Comparison of ENCODE assay signal across 8 cellular contexts in the genomic region with DNA sequence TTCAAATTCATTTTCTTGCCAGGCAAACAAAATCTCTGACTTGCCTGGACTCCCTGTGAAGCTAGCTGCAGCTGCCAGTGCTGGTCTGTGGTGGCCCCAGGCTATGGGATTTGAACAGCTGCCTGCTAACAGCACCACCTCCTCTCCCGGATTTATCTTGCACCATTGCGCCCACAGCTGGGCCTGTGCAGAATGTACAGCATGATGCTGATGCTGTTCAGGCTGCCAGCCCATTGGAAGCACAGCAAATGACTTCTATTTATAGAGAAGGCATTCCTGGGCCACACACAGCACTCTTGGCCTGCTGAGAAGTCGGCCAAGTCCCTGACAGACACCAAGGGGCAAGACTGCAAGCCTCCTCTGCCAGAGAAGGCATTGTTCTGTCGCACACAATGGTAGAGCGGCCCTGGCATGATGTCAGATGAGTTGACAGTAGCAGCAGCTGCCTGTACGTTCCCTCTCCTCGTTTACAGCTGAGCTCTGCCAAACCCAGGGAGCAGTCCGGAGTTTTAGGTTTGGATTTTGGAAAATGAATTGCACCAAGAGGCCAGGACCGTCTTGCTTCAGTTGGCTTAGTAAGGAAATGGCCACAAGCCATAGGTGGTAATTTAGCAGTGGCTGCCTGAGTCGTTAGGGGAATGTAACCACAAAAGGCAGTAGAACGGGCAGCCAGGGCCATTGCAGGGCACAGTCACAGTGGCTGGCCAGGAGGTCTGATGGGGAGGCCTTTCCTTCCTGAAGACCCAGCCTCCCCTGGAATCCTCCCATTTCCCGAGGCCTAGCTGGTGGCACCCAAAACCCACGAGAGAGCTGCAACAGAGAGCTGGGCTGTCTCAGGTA. TPM values are rescaled to one million over a fixed set of nuclear protein-coding genes. Genes with fewer than 3 reads are reported as not detected.
DNase-seq lines count a peak whose midpoint lies in the region; ATAC-seq and TF ChIP-seq lines count a peak whose summit lies in the region.

No MANE protein-coding gene starts in this region.

- peak; percentile 52 for TF ChIP-seq CTCF in AG10803 (conservative IDR thresholded peaks at IDR 0.05; ENCODE audit: low read length)

- ATAC-seq in SK-N-SH treated with all-trans-retinoic acid at 6 μM for 48 hours (peak; percentile 82), HG03354 (IDR thresholded peaks at IDR 0.05; ENCODE audit: poor library complexity, severe bottlenecking, unreplicated experiment) (no peak)

- no peak overlapping the region for H3K4me3 ChIP-seq in AG10803 (ENCODE audit: low read length)

- DNase-seq in AG10803 (ENCODE audit: low read depth) (peak; percentile 95), NCI-H1092 (lab: John Stamatoyannopoulos, UW) (peak; percentile 91), foreskin melanocyte (peak; percentile 98), renal cortical epithelial cell (ENCODE audit: low read depth) (peak; percentile 84)
- DNase-seq in stimulated activated CD4-positive, alpha-beta T cell treated with anti-CD3 and anti-CD28 coated beads, Interleukin-2, amount 100 ng/mL, for 48 hours = no peak
- DNase-seq in activated CD4-positive, alpha-beta T cell treated with anti-CD3 and anti-CD28 coated beads, Interleukin-2, amount 50 U/mL, for 48 hours = no peak

TF ChIP-seq in SK-N-SH treated with all-trans-retinoic acid at 6 μM for 48 hours, 23 proteins besides CTCF, POLR2A, EP300 and RAD21:
- TF ChIP-seq, protein P1, sequence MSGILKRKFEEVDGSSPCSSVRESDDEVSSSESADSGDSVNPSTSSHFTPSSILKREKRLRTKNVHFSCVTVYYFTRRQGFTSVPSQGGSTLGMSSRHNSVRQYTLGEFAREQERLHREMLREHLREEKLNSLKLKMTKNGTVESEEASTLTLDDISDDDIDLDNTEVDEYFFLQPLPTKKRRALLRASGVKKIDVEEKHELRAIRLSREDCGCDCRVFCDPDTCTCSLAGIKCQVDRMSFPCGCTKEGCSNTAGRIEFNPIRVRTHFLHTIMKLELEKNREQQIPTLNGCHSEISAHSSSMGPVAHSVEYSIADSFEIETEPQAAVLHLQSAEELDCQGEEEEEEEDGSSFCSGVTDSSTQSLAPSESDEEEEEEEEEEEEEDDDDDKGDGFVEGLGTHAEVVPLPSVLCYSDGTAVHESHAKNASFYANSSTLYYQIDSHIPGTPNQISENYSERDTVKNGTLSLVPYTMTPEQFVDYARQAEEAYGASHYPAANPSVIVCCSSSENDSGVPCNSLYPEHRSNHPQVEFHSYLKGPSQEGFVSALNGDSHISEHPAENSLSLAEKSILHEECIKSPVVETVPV (CRISPR knock-in tag; IDR thresholded peaks at IDR 0.05) = no peak
- TF ChIP-seq ISL1 (CRISPR knock-in tag; IDR thresholded peaks at IDR 0.05) (no peak), TSHZ2 (CRISPR knock-in tag; IDR thresholded peaks at IDR 0.05) (0 out of 2 replicates have a peak, but pooled peaks have one; percentile 50), ZC3H10 (CRISPR knock-in tag; IDR thresholded peaks at IDR 0.05) (no peak), ZFP30 (CRISPR knock-in tag; IDR thresholded peaks at IDR 0.05) (no peak), PPARA (CRISPR knock-in tag; IDR thresholded peaks at IDR 0.05; ENCODE audit: borderline replicate concordance) (no peak), ARNTL (CRISPR knock-in tag; IDR thresholded peaks at IDR 0.05; ENCODE audit: borderline replicate concordance, low read depth) (no peak), BACH2 (CRISPR knock-in tag; IDR thresholded peaks at IDR 0.05; ENCODE audit: borderline replicate concordance) (no peak), TCF4 (CRISPR knock-in tag; IDR thresholded peaks at IDR 0.05; ENCODE audit: borderline replicate concordance) (peak; percentile 70; the same call in 1 of the 2 replicates)
- TF ChIP-seq, protein P2, sequence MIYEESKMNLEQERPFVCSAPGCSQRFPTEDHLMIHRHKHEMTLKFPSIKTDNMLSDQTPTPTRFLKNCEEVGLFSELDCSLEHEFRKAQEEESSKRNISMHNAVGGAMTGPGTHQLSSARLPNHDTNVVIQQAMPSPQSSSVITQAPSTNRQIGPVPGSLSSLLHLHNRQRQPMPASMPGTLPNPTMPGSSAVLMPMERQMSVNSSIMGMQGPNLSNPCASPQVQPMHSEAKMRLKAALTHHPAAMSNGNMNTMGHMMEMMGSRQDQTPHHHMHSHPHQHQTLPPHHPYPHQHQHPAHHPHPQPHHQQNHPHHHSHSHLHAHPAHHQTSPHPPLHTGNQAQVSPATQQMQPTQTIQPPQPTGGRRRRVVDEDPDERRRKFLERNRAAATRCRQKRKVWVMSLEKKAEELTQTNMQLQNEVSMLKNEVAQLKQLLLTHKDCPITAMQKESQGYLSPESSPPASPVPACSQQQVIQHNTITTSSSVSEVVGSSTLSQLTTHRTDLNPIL (CRISPR knock-in tag; IDR thresholded peaks at IDR 0.05; ENCODE audit: low read depth) = no peak

RNA-seq across cellular contexts. Expression of gene MTURN, which starts 38.5 kb away (rescaled TPM):
- total RNA-seq in renal cortical epithelial cell = 11.6 and 19.4 TPM in 2 replicates

Comparison
In these comparisons a context has a peak if more than half of its experiments do, and no peak if none do; other contexts are left out.
1. DNase-seq: peak in AG10803 (single experiment), NCI-H1092 (single experiment), foreskin melanocyte (single experiment) and renal cortical epithelial cell (single experiment); none in stimulated activated CD4-positive, alpha-beta T cell treated with anti-CD3 and anti-CD28 coated beads, Interleukin-2, amount 100 ng/mL, for 48 hours (0 of 2) and activated CD4-positive, alpha-beta T cell treated with anti-CD3 and anti-CD28 coated beads, Interleukin-2, amount 50 U/mL, for 48 hours (0 of 2).